In the genomic region with DNA sequence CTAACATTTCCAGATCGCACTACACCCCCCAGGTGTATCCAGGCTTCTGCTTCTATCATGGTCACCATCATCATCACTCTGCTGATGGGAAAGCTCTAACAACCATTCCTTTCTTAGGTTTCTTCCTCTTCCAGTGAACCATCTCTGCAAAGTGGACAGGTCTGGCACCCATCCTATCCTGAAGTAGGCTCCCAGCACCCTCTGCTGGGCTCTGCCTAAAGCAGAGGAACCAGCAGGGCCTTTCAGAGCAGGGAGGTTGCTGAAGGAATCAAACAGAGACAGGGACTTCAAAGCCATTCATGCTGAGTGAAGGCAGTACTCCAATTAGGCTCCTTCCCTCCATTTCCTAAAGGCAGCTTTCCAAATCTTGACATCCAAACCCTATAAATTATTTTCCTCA, we compare ENCODE assay signal across 12 cellular contexts. TPM values are rescaled to one million over a fixed set of nuclear protein-coding genes. Genes with fewer than 3 reads are reported as not detected.
DNase-seq lines count a peak whose midpoint lies in the region; ATAC-seq and TF ChIP-seq lines count a peak whose summit lies in the region.
"Had no signal": no experiment of that assay in that cellular context is flagged by ENCODE, and none has a peak within 500 bp of the region (broad histone marks: within the 10 kb centered on the region; RNA-seq: fewer than 3 reads in every experiment).

No MANE protein-coding gene starts in this region.

- H3K4me1 Mint-ChIP-seq in WTC11, result 0 out of 2 replicates have a peak, but pooled peaks cover 3% of the 10 kb centered on the region

- no peaks in the 10 kb centered on the region for H3K9me3 Mint-ChIP-seq in WTC11

- POLR2A ChIA-PET in WTC11 (lab: Charles Lee), result interaction anchor here (0.7 kb wide), 1 partner anchor 12 kb away, joined by 3 read pairs; no protein-coding TSS in a partner anchor
- POLR2A ChIA-PET in GM10248 (lab: Yijun Ruan, JAX), result no interaction called here

- H3K27me3 Mint-ChIP-seq in WTC11 (ENCODE audit: low read depth), result no peaks in the 10 kb centered on the region

- no peaks in the 10 kb centered on the region for H3K36me3 Mint-ChIP-seq in WTC11

- H3K4me3 Mint-ChIP-seq in WTC11, result no peak overlapping the region

- H3K4me3 ChIP-seq in mucosa of descending colon, result no peak overlapping the region
- no peak overlapping the region for H3K4me3 ChIP-seq in dorsolateral prefrontal cortex
- H3K4me3 ChIP-seq: left lung, tibial nerve had no signal

- CTCF ChIA-PET in WTC11 (lab: Charles Lee), result interaction anchor here (1.3 to 8.5 kb wide), 7 partner anchors 9 to 1170 kb away, joined by 4 to 136 read pairs (median 7); no protein-coding TSS in a partner anchor
- CTCF ChIA-PET in GM10248 (lab: Yijun Ruan, JAX), result interaction anchor here (0.8 to 9.4 kb wide), 17 partner anchors 8 to 1180 kb away, joined by 3 to 154 read pairs (median 4); no protein-coding TSS in a partner anchor

- no peak overlapping the region for H3K27ac Mint-ChIP-seq in WTC11

- TF ChIP-seq CTCF in WTC11 (IDR thresholded peaks at IDR 0.05) (no peak), mucosa of descending colon (IDR thresholded peaks at IDR 0.05) (no peak), GM10248 (IDR thresholded peaks at IDR 0.05; ENCODE audit: control extremely low read depth, extremely low read depth, low read depth, missing control alignments) (no peak), dorsolateral prefrontal cortex (IDR thresholded peaks at IDR 0.05 in 54 of 56, conservative IDR thresholded peaks at IDR 0.05 in 2 of 56; ENCODE audit: low read depth in 1 of 56, partially characterized antibody in 56 of 56) (no peak)

- H3K36me3 ChIP-seq in mucosa of descending colon (ENCODE audit: low read depth), result no peaks in the 10 kb centered on the region
- H3K36me3 ChIP-seq: left lung, tibial nerve had no signal

- intact Hi-C loops in mucosa of descending colon (cut with DNase I, micrococcal nuclease) (no loop called here), dorsolateral prefrontal cortex (cut with DNase I) (loop anchor here in 1 of 2 donors (5.0 kb wide), 1 partner anchor 1173 kb away; no protein-coding TSS in a partner anchor)

- H3K27ac ChIP-seq in dorsolateral prefrontal cortex, result no peak overlapping the region
- H3K27ac ChIP-seq: left lung, tibial nerve had no signal

- H3K4me1 ChIP-seq in mucosa of descending colon (ENCODE audit: low read depth), result no peaks in the 10 kb centered on the region
- H3K4me1 ChIP-seq: left lung, tibial nerve had no signal

- no peaks in the 10 kb centered on the region for H3K9me3 ChIP-seq in mucosa of descending colon
- H3K9me3 ChIP-seq: left lung, tibial nerve had no signal

- peak; percentile 31 for DNase-seq in NCI-H1105 treated with DMSO at 0.1 percent for 48 hours (lab: John Stamatoyannopoulos, UW)
- DNase-seq in NCI-H1105 (lab: John Stamatoyannopoulos, UW), result no peak
- peak; percentile 26 for DNase-seq in LoVo (ENCODE audit: low spot score)
- DNase-seq in WTC11 (ENCODE audit: low spot score), result peak; percentile 22
- DNase-seq in mucosa of descending colon, result peak in 2 of 3 donors; percentile 64 to 68
- no peak for DNase-seq in GM10248 (ENCODE audit: extremely low spot score)
- DNase-seq in dorsolateral prefrontal cortex, result no peak
- no peak for DNase-seq in HT-29 (ENCODE audit: low spot score)
- DNase-seq: activated CD4-positive, alpha-beta T cell treated with anti-CD3 and anti-CD28 coated beads, Interleukin-2, amount 50 U/mL, for 48 hours; left lung; Right ventricle myocardium superior had no signal

- peaks cover 0 to 3% (median 0%) of the 10 kb centered on the region in 45 donors for H3K27me3 ChIP-seq in dorsolateral prefrontal cortex
- H3K27me3 ChIP-seq: tibial nerve had no signal

- peak; percentile 49 for ATAC-seq in WTC11
- peak; percentile 80 for ATAC-seq in mucosa of descending colon
- ATAC-seq: left lung had no signal

TF ChIP-seq in WTC11, 78 proteins besides CTCF, POLR2A, EP300 and RAD21:
- TF ChIP-seq JUN (CRISPR knock-in tag; IDR thresholded peaks at IDR 0.05) (no peak), JAZF1 (CRISPR knock-in tag; IDR thresholded peaks at IDR 0.05) (no peak)
- TF ChIP-seq, protein P1, sequence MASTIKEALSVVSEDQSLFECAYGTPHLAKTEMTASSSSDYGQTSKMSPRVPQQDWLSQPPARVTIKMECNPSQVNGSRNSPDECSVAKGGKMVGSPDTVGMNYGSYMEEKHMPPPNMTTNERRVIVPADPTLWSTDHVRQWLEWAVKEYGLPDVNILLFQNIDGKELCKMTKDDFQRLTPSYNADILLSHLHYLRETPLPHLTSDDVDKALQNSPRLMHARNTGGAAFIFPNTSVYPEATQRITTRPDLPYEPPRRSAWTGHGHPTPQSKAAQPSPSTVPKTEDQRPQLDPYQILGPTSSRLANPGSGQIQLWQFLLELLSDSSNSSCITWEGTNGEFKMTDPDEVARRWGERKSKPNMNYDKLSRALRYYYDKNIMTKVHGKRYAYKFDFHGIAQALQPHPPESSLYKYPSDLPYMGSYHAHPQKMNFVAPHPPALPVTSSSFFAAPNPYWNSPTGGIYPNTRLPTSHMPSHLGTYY (CRISPR knock-in tag; IDR thresholded peaks at IDR 0.05), result no peak
- TF ChIP-seq, protein P2, sequence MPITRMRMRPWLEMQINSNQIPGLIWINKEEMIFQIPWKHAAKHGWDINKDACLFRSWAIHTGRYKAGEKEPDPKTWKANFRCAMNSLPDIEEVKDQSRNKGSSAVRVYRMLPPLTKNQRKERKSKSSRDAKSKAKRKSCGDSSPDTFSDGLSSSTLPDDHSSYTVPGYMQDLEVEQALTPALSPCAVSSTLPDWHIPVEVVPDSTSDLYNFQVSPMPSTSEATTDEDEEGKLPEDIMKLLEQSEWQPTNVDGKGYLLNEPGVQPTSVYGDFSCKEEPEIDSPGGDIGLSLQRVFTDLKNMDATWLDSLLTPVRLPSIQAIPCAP (CRISPR knock-in tag; IDR thresholded peaks at IDR 0.05), result no peak

RNA-seq across cellular contexts. Expression of a gene that starts 27.2 kb away (rescaled TPM):
- total RNA-seq in WTC11 (2021) (14.9 to 22.1 TPM (median 16.6 TPM) in 3 replicates), mucosa of descending colon (100 to 1,000 TPM; 125 to 328 (median 183) TPM), dorsolateral prefrontal cortex (100 to 1,000 TPM in 117 of 120 experiments, 10 to 100 TPM in 3; 77.2 to 202 (median 149) TPM)
- 0.16 and 0.18 TPM in 2 replicates for total RNA-seq in HT-29 (2014; rRNA removed; shearing (Covaris generic))

Comparison
In these comparisons a context has a peak if more than half of its experiments do, and no peak if none do; other contexts are left out.
1. DNase-seq: peak in NCI-H1105 treated with DMSO at 0.1 percent for 48 hours (single experiment), LoVo (single experiment), WTC11 (single experiment) and mucosa of descending colon (2 of 3); none in NCI-H1105 (single experiment), GM10248 (single experiment), dorsolateral prefrontal cortex (0 of 10) and HT-29 (single experiment).
2. RNA of a gene that starts 27.2 kb away (total RNA-seq): 125 to 328 TPM in mucosa of descending colon, 77.2 to 202 TPM in dorsolateral prefrontal cortex and 14.9 to 22.1 TPM in WTC11; 0.16 to 0.18 TPM in HT-29; every median in the first group is over 10 times any median in the second.